Comparison of ENCODE assay signal across 32 cellular contexts in genomic region chr1:229938571-229938970, GRCh38.
"Had no signal": no experiment of that assay in that cellular context is flagged by ENCODE, and none has a peak within 500 bp of the region (broad histone marks: within the 10 kb centered on the region; RNA-seq: fewer than 3 reads in every experiment).

No MANE protein-coding gene starts in this region.

- H3K4me1 Mint-ChIP-seq: activated B cell treated with CpG ODN at 0.5 μM for 24 hours; activated CD4-positive, alpha-beta memory T cell treated with anti-CD3 and anti-CD28 coated beads, Interleukin-2, amount 10 ng/mL, durations not matched to agents 7 days and 5 days; activated CD4-positive, alpha-beta T cell treated with anti-CD3 and anti-CD28 coated beads, Interleukin-2, amount 10 ng/mL, durations not matched to agents 7 days and 5 days; activated CD8-positive, alpha-beta memory T cell treated with anti-CD3 and anti-CD28 coated beads, Interleukin-2, amount 10 ng/mL, durations not matched to agents 7 days and 5 days; activated naive CD4-positive, alpha-beta T cell treated with anti-CD3 and anti-CD28 coated beads, Interleukin-2, amount 10 ng/mL, durations not matched to agents 7 days and 5 days; activated naive CD4-positive, alpha-beta T cell treated with anti-CD3 and anti-CD28 coated beads, Interleukin-2, amount 50 U/mL, for 24 hours; activated naive CD8-positive, alpha-beta T cell treated with anti-CD3 and anti-CD28 coated beads, Interleukin-2, amount 10 ng/mL, durations not matched to agents 7 days and 5 days; activated naive CD8-positive, alpha-beta T cell treated with anti-CD3 and anti-CD28 coated beads, Interleukin-2, amount 50 U/mL, for 24 hours had no signal

- H3K36me3 ChIP-seq: ascending aorta had no signal

- H3K27ac Mint-ChIP-seq: activated B cell treated with CpG ODN at 0.5 μM for 24 hours; activated CD4-positive, alpha-beta memory T cell treated with anti-CD3 and anti-CD28 coated beads, Interleukin-2, amount 10 ng/mL, durations not matched to agents 7 days and 5 days; activated CD4-positive, alpha-beta T cell treated with anti-CD3 and anti-CD28 coated beads, Interleukin-2, amount 10 ng/mL, durations not matched to agents 7 days and 5 days; activated CD8-positive, alpha-beta memory T cell treated with anti-CD3 and anti-CD28 coated beads, Interleukin-2, amount 10 ng/mL, durations not matched to agents 7 days and 5 days; activated CD8-positive, alpha-beta T cell treated with anti-CD3 and anti-CD28 coated beads, Interleukin-2, amount 10 ng/mL, durations not matched to agents 7 days and 5 days; activated naive CD4-positive, alpha-beta T cell treated with anti-CD3 and anti-CD28 coated beads, Interleukin-2, amount 10 ng/mL, durations not matched to agents 7 days and 5 days; activated naive CD4-positive, alpha-beta T cell treated with anti-CD3 and anti-CD28 coated beads, Interleukin-2, amount 50 U/mL, for 24 hours; activated naive CD8-positive, alpha-beta T cell; activated naive CD8-positive, alpha-beta T cell treated with anti-CD3 and anti-CD28 coated beads, Interleukin-2, amount 10 ng/mL, durations not matched to agents 7 days and 5 days; activated naive CD8-positive, alpha-beta T cell treated with anti-CD3 and anti-CD28 coated beads, Interleukin-2, amount 50 U/mL, for 24 hours; activated T-cell treated with anti-CD3 and anti-CD28 coated beads, Interleukin-2, amount 50 U/mL, for 24 hours; activated T-helper 2 cell treated with anti-CD3 and anti-CD28 coated beads, Interferon-gamma antibody, Interleukin-2, Interleukin-4, amounts not matched to agents 10 μg/mL and 5 μg/mL and 100 μg/mL, durations not matched to agents 14 hours and 24 hours and 36 hours; brain; T-helper 1 cell treated with Interleukin-12 subunit alpha and Interleukin-12 subunit beta and Interleukin-4 antibody, amounts not matched to agents 30 μg/mL and 1 μg/mL, for 36 hours; T-helper 2 cell treated with Interferon-gamma antibody and Interleukin-4, amounts not matched to agents 5 μg/mL and 100 μg/mL, for 36 hours had no signal

- H3K4me3 ChIP-seq: ascending aorta had no signal

- H3K9me3 Mint-ChIP-seq: activated B cell treated with CpG ODN at 0.5 μM for 24 hours; activated CD4-positive, alpha-beta memory T cell treated with anti-CD3 and anti-CD28 coated beads, Interleukin-2, amount 10 ng/mL, durations not matched to agents 7 days and 5 days; activated CD4-positive, alpha-beta T cell treated with anti-CD3 and anti-CD28 coated beads, Interleukin-2, amount 10 ng/mL, durations not matched to agents 7 days and 5 days; activated naive CD4-positive, alpha-beta T cell treated with anti-CD3 and anti-CD28 coated beads, Interleukin-2, amount 10 ng/mL, durations not matched to agents 7 days and 5 days; activated naive CD4-positive, alpha-beta T cell treated with anti-CD3 and anti-CD28 coated beads, Interleukin-2, amount 50 U/mL, for 24 hours; activated naive CD8-positive, alpha-beta T cell treated with anti-CD3 and anti-CD28 coated beads, Interleukin-2, amount 10 ng/mL, durations not matched to agents 7 days and 5 days; activated naive CD8-positive, alpha-beta T cell treated with anti-CD3 and anti-CD28 coated beads, Interleukin-2, amount 50 U/mL, for 24 hours; activated T-cell treated with anti-CD3 and anti-CD28 coated beads, Interleukin-2, amount 50 U/mL, for 24 hours; activated T-helper 2 cell treated with anti-CD3 and anti-CD28 coated beads, Interferon-gamma antibody, Interleukin-2, Interleukin-4, amounts not matched to agents 10 μg/mL and 5 μg/mL and 100 μg/mL, durations not matched to agents 14 hours and 24 hours and 36 hours; brain; T-helper 1 cell treated with Interleukin-12 subunit alpha and Interleukin-12 subunit beta and Interleukin-4 antibody, amounts not matched to agents 30 μg/mL and 1 μg/mL, for 36 hours; T-helper 2 cell treated with Interferon-gamma antibody and Interleukin-4, amounts not matched to agents 5 μg/mL and 100 μg/mL, for 36 hours had no signal

- H3K4me3 Mint-ChIP-seq: activated B cell treated with CpG ODN at 0.5 μM for 24 hours; activated CD4-positive, alpha-beta memory T cell treated with anti-CD3 and anti-CD28 coated beads, Interleukin-2, amount 10 ng/mL, durations not matched to agents 7 days and 5 days; activated CD4-positive, alpha-beta T cell treated with anti-CD3 and anti-CD28 coated beads, Interleukin-2, amount 10 ng/mL, durations not matched to agents 7 days and 5 days; activated CD8-positive, alpha-beta memory T cell treated with anti-CD3 and anti-CD28 coated beads, Interleukin-2, amount 10 ng/mL, durations not matched to agents 7 days and 5 days; activated CD8-positive, alpha-beta T cell treated with anti-CD3 and anti-CD28 coated beads, Interleukin-2, amount 10 ng/mL, durations not matched to agents 7 days and 5 days; activated naive CD4-positive, alpha-beta T cell treated with anti-CD3 and anti-CD28 coated beads, Interleukin-2, amount 10 ng/mL, durations not matched to agents 7 days and 5 days; activated naive CD4-positive, alpha-beta T cell treated with anti-CD3 and anti-CD28 coated beads, Interleukin-2, amount 50 U/mL, for 24 hours; activated naive CD8-positive, alpha-beta T cell; activated naive CD8-positive, alpha-beta T cell treated with anti-CD3 and anti-CD28 coated beads, Interleukin-2, amount 10 ng/mL, durations not matched to agents 7 days and 5 days; activated naive CD8-positive, alpha-beta T cell treated with anti-CD3 and anti-CD28 coated beads, Interleukin-2, amount 50 U/mL, for 24 hours; activated T-cell treated with anti-CD3 and anti-CD28 coated beads, Interleukin-2, amount 50 U/mL, for 24 hours; brain; T-helper 1 cell treated with Interleukin-12 subunit alpha and Interleukin-12 subunit beta and Interleukin-4 antibody, amounts not matched to agents 30 μg/mL and 1 μg/mL, for 36 hours; T-helper 2 cell treated with Interferon-gamma antibody and Interleukin-4, amounts not matched to agents 5 μg/mL and 100 μg/mL, for 36 hours had no signal

- H3K27ac ChIP-seq: ascending aorta, VCaP had no signal

- H3K27me3 ChIP-seq: ascending aorta had no signal

- H3K36me3 Mint-ChIP-seq: activated CD8-positive, alpha-beta memory T cell treated with anti-CD3 and anti-CD28 coated beads, Interleukin-2, amount 10 ng/mL, durations not matched to agents 7 days and 5 days; activated naive CD4-positive, alpha-beta T cell treated with anti-CD3 and anti-CD28 coated beads, Interleukin-2, amount 10 ng/mL, durations not matched to agents 7 days and 5 days; activated naive CD4-positive, alpha-beta T cell treated with anti-CD3 and anti-CD28 coated beads, Interleukin-2, amount 50 U/mL, for 24 hours; activated naive CD8-positive, alpha-beta T cell; activated naive CD8-positive, alpha-beta T cell treated with anti-CD3 and anti-CD28 coated beads, Interleukin-2, amount 10 ng/mL, durations not matched to agents 7 days and 5 days; brain had no signal

- DNase-seq: activated B cell treated with CpG ODN at 0.5 μM for 24 hours; activated CD4-positive, alpha-beta memory T cell treated with anti-CD3 and anti-CD28 coated beads, Interleukin-2, amount 10 ng/mL, durations not matched to agents 7 days and 5 days; activated CD4-positive, alpha-beta T cell treated with anti-CD3 and anti-CD28 coated beads for 4 hours; activated CD4-positive, alpha-beta T cell treated with anti-CD3 and anti-CD28 coated beads, Interleukin-2, amount 10 ng/mL, durations not matched to agents 7 days and 5 days; activated CD4-positive, alpha-beta T cell treated with anti-CD3 and anti-CD28 coated beads, Interleukin-2, amount 50 U/mL, for 48 hours; activated CD4-positive, CD25-positive, alpha-beta regulatory T cell treated with anti-CD3 and anti-CD28 coated beads, Interleukin-2, amount 50 U/mL, for 72 hours; activated CD8-positive, alpha-beta memory T cell treated with anti-CD3 and anti-CD28 coated beads for 24 hours; activated CD8-positive, alpha-beta memory T cell treated with anti-CD3 and anti-CD28 coated beads, Interleukin-2, amount 10 ng/mL, durations not matched to agents 7 days and 5 days; activated CD8-positive, alpha-beta memory T cell treated with anti-CD3 and anti-CD28 coated beads, Interleukin-2, amount 50 U/mL, for 48 hours; activated CD8-positive, alpha-beta T cell treated with anti-CD3 and anti-CD28 coated beads, Interleukin-2, amount 10 ng/mL, durations not matched to agents 7 days and 5 days; activated effector memory CD4-positive, alpha-beta T cell treated with Interleukin-2 at 50 U/mL for 16 hours; activated gamma-delta T cell; activated naive CD4-positive, alpha-beta T cell treated with anti-CD3 and anti-CD28 coated beads, Interleukin-2, amount 10 ng/mL, durations not matched to agents 7 days and 5 days; activated naive CD4-positive, alpha-beta T cell treated with Interleukin-2 at 50 U/mL for 16 hours; activated naive CD8-positive, alpha-beta T cell treated with anti-CD3 and anti-CD28 coated beads, Interleukin-2, amount 10 ng/mL, durations not matched to agents 7 days and 5 days; activated naive CD8-positive, alpha-beta T cell treated with anti-CD3 and anti-CD28 coated beads, Interleukin-2, amount 50 U/mL, for 24 hours; activated T-cell treated with anti-CD3 and anti-CD28 coated beads, Interleukin-2, amount 50 U/mL, for 24 hours; activated T-cell treated with anti-CD3 and anti-CD28 coated beads, Interleukin-2, amount 50 U/mL, for 48 hours; amygdala; anterior cingulate cortex; central memory CD4-positive, alpha-beta T cell; T-helper 1 cell; T-helper 2 cell; T-helper 9 cell had no signal

- H3K9me3 ChIP-seq: ascending aorta had no signal
